10 cellular contexts compared by ENCODE assay signal in the genomic region with DNA sequence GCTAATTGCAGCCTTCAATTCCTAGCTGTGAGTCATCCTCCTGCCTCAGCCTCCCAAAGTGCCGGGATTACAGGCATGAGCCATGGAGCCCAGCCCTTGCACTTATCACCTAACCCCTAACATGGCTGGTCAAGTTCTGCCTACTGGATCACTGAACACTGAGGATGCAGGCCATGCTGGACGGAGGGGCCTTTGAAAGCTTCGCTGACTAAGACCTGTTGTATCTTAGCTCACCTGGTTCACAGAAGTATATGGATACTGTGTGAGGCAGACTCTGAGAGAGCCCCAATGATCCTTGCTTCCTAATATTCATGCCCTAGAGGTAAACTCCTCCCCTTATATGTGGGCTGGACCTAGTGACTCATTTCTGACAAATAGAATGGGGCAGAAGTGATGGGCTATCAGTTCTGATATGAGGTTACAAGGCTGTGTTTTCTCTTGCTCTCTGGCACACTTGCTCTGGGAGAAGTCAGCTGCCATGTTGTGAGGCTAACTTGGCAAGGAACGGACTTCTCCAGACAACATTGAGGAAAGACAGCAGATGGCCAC. TPM values are rescaled to one million over a fixed set of nuclear protein-coding genes. Genes with fewer than 3 reads are reported as not detected.
A peak's percentile ranks its signal among the peaks of the same experiment; 100 is the strongest.
DNase-seq lines count a peak whose midpoint lies in the region; ATAC-seq and TF ChIP-seq lines count a peak whose summit lies in the region.
"Had no signal": no experiment of that assay in that cellular context is flagged by ENCODE, and none has a peak within 500 bp of the region (broad histone marks: within the 10 kb centered on the region; RNA-seq: fewer than 3 reads in every experiment).

No MANE protein-coding gene starts in this region.

- TF ChIP-seq CTCF in colonic mucosa (IDR thresholded peaks at IDR 0.05) (no peak), gastrocnemius medialis (IDR thresholded peaks at IDR 0.05 in 4 of 5, conservative IDR thresholded peaks at IDR 0.05 in 1 of 5) (no peak), nephron progenitor cell (IDR thresholded peaks at IDR 0.05) (no peak)

- H3K36me3 ChIP-seq in colonic mucosa = no peaks in the 10 kb centered on the region
- no peaks in the 10 kb centered on the region for H3K36me3 ChIP-seq in gastrocnemius medialis

- H3K9me3 Mint-ChIP-seq in nephron progenitor cell = no peaks in the 10 kb centered on the region

- intact Hi-C loops in colonic mucosa (cut with DNase I) = loop anchor here (10.0 kb wide), 1 partner anchor 129 kb away; a partner anchor contains a TSS
- intact Hi-C loops in gastrocnemius medialis (cut with DNase I; ENCODE audit: low total_unique reads) = no loop called here
- intact Hi-C loops in sciatic nerve (cut with DNase I) = no loop called here

- peak; percentile 10 for DNase-seq in DMS53 treated with DMSO at 0.1 percent for 48 hours (lab: John Stamatoyannopoulos, UW; ENCODE audit: unreplicated experiment)
- no peak for DNase-seq in colonic mucosa
- DNase-seq in gastrocnemius medialis = no peak
- no peak for DNase-seq in nephron progenitor cell
- DNase-seq in sciatic nerve (ENCODE audit: low spot score) = no peak
- DNase-seq: NCI-H1694 treated with DMSO at 0.1 percent for 48 hours had no signal

- no peak overlapping the region for H3K4me3 Mint-ChIP-seq in nephron progenitor cell

- no peak overlapping the region for H3K9ac ChIP-seq in colonic mucosa (ENCODE audit: low read depth in 2 of 2, low read length in 2 of 2)

- no peaks in the 10 kb centered on the region for H3K36me3 Mint-ChIP-seq in nephron progenitor cell (ENCODE audit: low read depth)

- H3K4me3 ChIP-seq in colonic mucosa (no peak overlapping the region), gastrocnemius medialis (no peak overlapping the region)
- H3K4me3 ChIP-seq: coronary artery had no signal

- H3K27me3 ChIP-seq in colonic mucosa = no peaks in the 10 kb centered on the region
- H3K27me3 ChIP-seq in gastrocnemius medialis = no peaks in the 10 kb centered on the region

- peaks cover 40% of the 10 kb centered on the region for H3K4me1 Mint-ChIP-seq in nephron progenitor cell

- no peak for TF ChIP-seq POLR2A in gastrocnemius medialis (IDR thresholded peaks at IDR 0.05)

- H3K27ac ChIP-seq in colonic mucosa = peak overlapping the region; percentile 84
- H3K27ac ChIP-seq in gastrocnemius medialis = peak overlapping the region; percentile 48 to 75 (median 64)

- H3K9me3 ChIP-seq in colonic mucosa (no peaks in the 10 kb centered on the region), gastrocnemius medialis (no peaks in the 10 kb centered on the region)

- peaks cover 15% of the 10 kb centered on the region for H3K27me3 Mint-ChIP-seq in nephron progenitor cell (ENCODE audit: low read depth, poor library complexity)

- H3K4me1 ChIP-seq in colonic mucosa = no peaks in the 10 kb centered on the region
- peaks cover 0 to 14% of the 10 kb centered on the region in 2 donors for H3K4me1 ChIP-seq in gastrocnemius medialis

- ATAC-seq in HG02852 (IDR thresholded peaks at IDR 0.05; ENCODE audit: unreplicated experiment) (peak; percentile 55), gastrocnemius medialis (no peak), HG02840 (IDR thresholded peaks at IDR 0.05; ENCODE audit: low FRiP score, unreplicated experiment) (no peak), sciatic nerve (no peak)

- in situ Hi-C loops in gastrocnemius medialis (cut with MboI; ENCODE audit: low sequenced_read_pairs in 4 of 4) = no loop called here

- H3K27ac Mint-ChIP-seq in nephron progenitor cell = no peak overlapping the region

RNA-seq across cellular contexts. Expression of a gene that starts 11.7 kb away (rescaled TPM):
- total RNA-seq in colonic mucosa = 100 to 1,000 TPM in 1 of 2 donors, 10 to 100 TPM in 1; 14.4 to 107 TPM
- under 1 TPM in 1 of 4 donors, not detected in 3; 0.68 TPM for total RNA-seq in gastrocnemius medialis
- total RNA-seq in sciatic nerve = not detected
- total RNA-seq: omental fat pad had no signal

RNA-seq across cellular contexts. Expression of a gene that starts 33.1 kb away (rescaled TPM):
- 10 to 100 TPM; 56.5 to 89.5 TPM for total RNA-seq in colonic mucosa
- 10 to 100 TPM; 20.8 to 32.4 (median 28.0) TPM for total RNA-seq in gastrocnemius medialis
- 53.2 TPM for total RNA-seq in sciatic nerve

RNA-seq across cellular contexts. Expression of a gene that starts 53.9 kb away (rescaled TPM):
- total RNA-seq in colonic mucosa (10 to 100 TPM; 21.8 to 33.7 TPM), gastrocnemius medialis (10 to 100 TPM in 3 of 4 donors, 1 to 10 TPM in 1; 7.4 to 17.7 (median 16.7) TPM), sciatic nerve (31.3 TPM)

Comparison
In these comparisons a context has a peak if more than half of its experiments do, and no peak if none do; other contexts are left out.
1. RNA of a gene that starts 11.7 kb away (total RNA-seq): 14.4 to 107 TPM in colonic mucosa; 0.68 TPM in gastrocnemius medialis and not detected in sciatic nerve (single experiment); every median in the first group is over 4 times any median in the second.